ENCODE assay signal across 26 cellular contexts in the genomic region with DNA sequence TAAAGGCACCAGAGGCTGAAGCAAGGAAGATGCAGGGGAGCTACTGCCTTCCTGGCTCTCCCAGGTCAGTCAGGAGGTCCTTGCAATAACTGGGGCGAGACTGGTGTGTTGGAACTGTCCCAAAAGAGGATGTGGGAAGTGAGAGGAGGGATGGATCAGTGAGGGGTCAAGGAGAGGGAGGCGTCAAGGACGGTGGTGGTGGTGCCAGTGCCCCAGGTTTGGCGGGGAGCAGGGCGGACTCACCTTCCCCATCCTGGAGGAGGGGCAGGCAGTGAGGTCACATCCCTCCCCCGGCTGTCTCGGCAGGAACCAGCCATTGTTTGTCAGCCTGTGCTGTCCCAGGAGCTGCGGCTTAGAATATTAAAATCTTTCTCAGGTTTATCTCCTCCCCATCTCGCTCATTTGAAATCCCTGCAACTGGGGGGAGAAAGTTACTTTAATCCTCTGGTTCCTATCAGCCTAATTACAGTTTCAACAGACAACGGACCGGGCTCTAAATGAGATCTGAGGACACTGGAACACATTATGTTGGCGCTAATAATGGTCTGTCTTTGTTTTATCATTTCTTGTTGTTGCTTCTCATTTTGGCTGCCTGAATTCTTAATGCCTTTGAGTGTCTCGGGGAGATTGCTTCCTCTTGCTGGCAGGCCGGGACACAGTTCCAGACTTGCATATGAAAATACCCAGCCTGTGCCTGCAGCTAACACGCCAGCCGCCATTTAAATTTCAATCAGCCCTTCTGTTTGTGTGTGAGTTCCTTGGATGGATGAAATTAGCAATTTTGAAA.
DNase-seq lines count a peak whose midpoint lies in the region; ATAC-seq and TF ChIP-seq lines count a peak whose summit lies in the region.
"Had no signal": no experiment of that assay in that cellular context is flagged by ENCODE, and none has a peak within 500 bp of the region (broad histone marks: within the 10 kb centered on the region; RNA-seq: fewer than 3 reads in every experiment).

No MANE protein-coding gene starts in this region.

- TF ChIP-seq CTCF in left ventricle myocardium inferior (IDR thresholded peaks at IDR 0.05; ENCODE audit: borderline replicate concordance), result no peak
- no peak for TF ChIP-seq CTCF in mammary epithelial cell (conservative IDR thresholded peaks at IDR 0.05 in 1 of 2, IDR thresholded peaks at IDR 0.05 in 1 of 2; ENCODE audit: extremely low read depth in 1 of 2, insufficient read depth in 1 of 2, low read depth in 1 of 2, low read length in 2 of 2)
- TF ChIP-seq CTCF in smooth muscle cell (IDR thresholded peaks at IDR 0.05; ENCODE audit: borderline replicate concordance, insufficient read depth, poor library complexity, severe bottlenecking), result no peak

- H3K36me3 ChIP-seq in left ventricle myocardium inferior (no peaks in the 10 kb centered on the region), mammary epithelial cell (ENCODE audit: insufficient read depth, low read length) (no peaks in the 10 kb centered on the region), smooth muscle cell (ENCODE audit: low read depth) (no peaks in the 10 kb centered on the region)
- H3K36me3 ChIP-seq: esophagus squamous epithelium, transverse colon had no signal

- DNase-seq in Right ventricle myocardium inferior (ENCODE audit: missing footprints) (peak; percentile 9), left ventricle myocardium inferior (no peak), mammary epithelial cell (no peak), mesenteric fat pad (ENCODE audit: low spot score) (peak; percentile 67), smooth muscle cell (lab: John Stamatoyannopoulos, UW; ENCODE audit: unreplicated experiment) (no peak), GOT3 (lab: John Stamatoyannopoulos, UW) (no peak), cerebellar cortex (ENCODE audit: low spot score) (no peak)
- no peak for DNase-seq in activated CD4-positive, alpha-beta T cell treated with anti-CD3 and anti-CD28 coated beads for 1 hour
- DNase-seq: 8988T; activated CD4-positive, alpha-beta T cell treated with anti-CD3 and anti-CD28 coated beads, Interleukin-2, amount 10 ng/mL, durations not matched to agents 24 days and 14 days; activated naive CD8-positive, alpha-beta T cell treated with anti-CD3 and anti-CD28 coated beads for 36 hours; CD8-positive, alpha-beta T cell; DMS53; effector memory CD8-positive, alpha-beta T cell; esophagus squamous epithelium; left colon; mucosa of descending colon; NCI-H1048; NCI-H2029; NCI-H226; NCI-H748 treated with DMSO at 0.1 percent for 48 hours; OCI-M1; SHP77; stimulated activated naive CD8-positive, alpha-beta T cell treated with anti-CD3 and anti-CD28 coated beads, Interleukin-15, amount 100 ng/mL, for 72 hours; transverse colon had no signal

- H3K9ac ChIP-seq in mammary epithelial cell (ENCODE audit: insufficient read depth, low read length), result no peak overlapping the region
- H3K9ac ChIP-seq in smooth muscle cell (ENCODE audit: low read depth), result no peak overlapping the region

- H4K20me1 ChIP-seq in mammary epithelial cell (ENCODE audit: insufficient read depth, low read length) (no peaks in the 10 kb centered on the region), smooth muscle cell (ENCODE audit: low read depth) (no peaks in the 10 kb centered on the region)

- H2AFZ ChIP-seq in mammary epithelial cell (ENCODE audit: low read depth, low read length) (peak overlapping the region; percentile 17), smooth muscle cell (ENCODE audit: low read depth) (peak overlapping the region; percentile 86)

- 14% methylated on average over 16 of the region's 16 CpGs for WGBS in mammary epithelial cell (ENCODE audit: low coverage, missing lambda C conversion rate)
- WGBS in smooth muscle cell (ENCODE audit: low lambda C conversion rate), result 48% methylated on average over 16 of the region's 16 CpGs

- BruUV-seq in mammary epithelial cell (replicated peaks; lab: Mats Ljungman, UMichigan), result no TSS peak

- no peak for ATAC-seq in Right ventricle myocardium inferior
- ATAC-seq: activated T-helper 17 cell treated with anti-CD3 and anti-CD28 coated beads, Interleukin-2, amount 50 U/mL, for 72 hours; CD8-positive, alpha-beta T cell; effector memory CD8-positive, alpha-beta T cell; left colon; mucosa of descending colon; stimulated activated naive CD8-positive, alpha-beta T cell treated with anti-CD3 and anti-CD28 coated beads, Interleukin-15, amount 100 ng/mL, for 72 hours had no signal

- in situ Hi-C loops in mammary epithelial cell (cut with MboI; ENCODE audit: low sequenced_read_pairs in 2 of 2), result no loop called here

- dilution Hi-C loops in mammary epithelial cell (cut with HindIII; ENCODE audit: low sequenced_read_pairs), result no loop called here

- H3K79me2 ChIP-seq in mammary epithelial cell (ENCODE audit: insufficient read depth, low read length), result no peaks in the 10 kb centered on the region
- H3K79me2 ChIP-seq in smooth muscle cell (ENCODE audit: low read depth), result no peaks in the 10 kb centered on the region

- H3F3A ChIP-seq in smooth muscle cell (ENCODE audit: low read depth), result no peaks in the 10 kb centered on the region

- no peak overlapping the region for H3K27ac ChIP-seq in left ventricle myocardium inferior (replicated peaks)
- H3K27ac ChIP-seq in mammary epithelial cell (ENCODE audit: insufficient read depth, low read depth, low read length), result no peak overlapping the region
- H3K27ac ChIP-seq in smooth muscle cell (ENCODE audit: low read depth), result no peak overlapping the region
- H3K27ac ChIP-seq: esophagus squamous epithelium, transverse colon had no signal

- H3K4me1 ChIP-seq in left ventricle myocardium inferior (no peaks in the 10 kb centered on the region), mammary epithelial cell (ENCODE audit: insufficient read depth, low read length) (peaks cover 5% of the 10 kb centered on the region), smooth muscle cell (ENCODE audit: low read depth) (peaks cover 15% of the 10 kb centered on the region)
- H3K4me1 ChIP-seq: transverse colon had no signal

- CTCF ChIA-PET in mammary epithelial cell (lab: Charles Lee; ENCODE audit: low non-redundant PET), result no interaction called here

- H3K27me3 ChIP-seq in left ventricle myocardium inferior (ENCODE audit: low read depth) (no peaks in the 10 kb centered on the region), mammary epithelial cell (ENCODE audit: insufficient read depth, low read length) (no peaks in the 10 kb centered on the region), smooth muscle cell (ENCODE audit: low read depth) (no peaks in the 10 kb centered on the region)
- H3K27me3 ChIP-seq: esophagus squamous epithelium, transverse colon had no signal

- H3K4me2 ChIP-seq in mammary epithelial cell (ENCODE audit: insufficient read depth, low read depth, low read length), result no peak overlapping the region
- H3K4me2 ChIP-seq in smooth muscle cell, result peak overlapping the region; percentile 49

- peaks cover 20% of the 10 kb centered on the region for H3K9me3 ChIP-seq in left ventricle myocardium inferior (replicated peaks)
- no peaks in the 10 kb centered on the region for H3K9me3 ChIP-seq in mammary epithelial cell (replicated peaks; ENCODE audit: insufficient read depth, low read length)
- H3K9me3 ChIP-seq in smooth muscle cell (replicated peaks; ENCODE audit: low read depth), result no peaks in the 10 kb centered on the region

- intact Hi-C loops in Right ventricle myocardium inferior (cut with DNase I), result no loop called here
- intact Hi-C loops in left ventricle myocardium inferior (cut with micrococcal nuclease), result no loop called here
- intact Hi-C loops in mammary epithelial cell (cut with micrococcal nuclease), result loop anchor here (10.0 kb wide), 1 partner anchor 774 kb away; no protein-coding TSS in a partner anchor

- no peak overlapping the region for H3K4me3 ChIP-seq in left ventricle myocardium inferior
- no peak overlapping the region for H3K4me3 ChIP-seq in mammary epithelial cell (replicated peaks in 1 of 3; ENCODE audit: insufficient read depth in 1 of 3, low read depth in 2 of 3, low read length in 3 of 3)
- no peak overlapping the region for H3K4me3 ChIP-seq in smooth muscle cell
- H3K4me3 ChIP-seq: esophagus squamous epithelium, mucosa of descending colon, transverse colon had no signal

Comparison
In these comparisons a context has a peak if more than half of its experiments do, and no peak if none do; other contexts are left out.
1. DNase-seq: peak in Right ventricle myocardium inferior (single experiment) and mesenteric fat pad (single experiment); none in left ventricle myocardium inferior (single experiment), mammary epithelial cell (single experiment), smooth muscle cell (single experiment), GOT3 (single experiment), cerebellar cortex (single experiment) and activated CD4-positive, alpha-beta T cell treated with anti-CD3 and anti-CD28 coated beads for 1 hour (single experiment).